ENCODE assay signal across 30 cellular contexts in the genomic region with DNA sequence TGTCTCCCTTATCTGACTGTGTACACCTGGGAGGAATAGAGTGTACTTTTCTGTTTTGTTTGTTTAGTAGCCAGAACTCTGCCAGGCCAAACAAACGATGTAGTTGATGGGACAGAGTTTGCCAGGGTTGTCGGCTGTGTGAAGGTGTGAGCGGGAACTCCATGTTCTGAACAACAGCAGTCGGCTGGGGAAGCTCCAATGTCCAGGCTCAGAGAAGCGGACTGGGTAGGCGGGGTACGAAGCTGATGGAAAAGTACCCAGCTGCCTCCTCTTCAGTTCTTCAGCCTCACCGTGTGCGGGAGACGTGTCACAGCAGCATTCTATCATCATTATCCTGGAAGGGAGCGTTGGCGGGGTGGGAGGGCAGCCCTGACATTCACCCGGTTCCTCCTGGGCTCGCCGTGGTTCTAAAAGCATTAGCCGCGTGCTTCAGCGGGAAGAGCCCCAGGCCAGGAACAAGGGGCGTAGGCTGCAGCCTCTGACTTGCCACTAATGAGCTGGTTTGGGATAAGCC. TPM values are rescaled to one million over a fixed set of nuclear protein-coding genes. Genes with fewer than 3 reads are reported as not detected.
DNase-seq lines count a peak whose midpoint lies in the region; ATAC-seq, FAIRE-seq and TF ChIP-seq lines count a peak whose summit lies in the region.
"Had no signal": no experiment of that assay in that cellular context is flagged by ENCODE, and none has a peak within 500 bp of the region (broad histone marks: within the 10 kb centered on the region; RNA-seq: fewer than 3 reads in every experiment).

No MANE protein-coding gene starts in this region.

- no peaks in the 10 kb centered on the region for H3K9me3 ChIP-seq in breast epithelium
- H3K9me3 ChIP-seq in keratinocyte (ENCODE audit: control insufficient read depth, low read depth, low read length) = no peaks in the 10 kb centered on the region
- H3K9me3 ChIP-seq in mucosa of descending colon = no peaks in the 10 kb centered on the region
- H3K9me3 ChIP-seq in upper lobe of right lung = no peaks in the 10 kb centered on the region
- H3K9me3 ChIP-seq: SJSA1, thoracic aorta had no signal

- CTCF ChIA-PET in MCF 10A (lab: Yijun Ruan, JAX) = interaction anchor here (0.6 kb wide), 1 partner anchor 13 kb away, joined by 3 read pairs; no protein-coding TSS in a partner anchor
- CTCF ChIA-PET in activated naive CD4-positive, alpha-beta T cell treated with anti-CD3 and anti-CD28 coated beads for 36 hours (lab: Charles Lee) = interaction anchor here (0.5 kb wide), 1 partner anchor 36 kb away, joined by 5 read pairs; no protein-coding TSS in a partner anchor

- peak overlapping the region; percentile 48 for H2AFZ ChIP-seq in keratinocyte (ENCODE audit: control insufficient read depth, low read length)
- H2AFZ ChIP-seq: neural progenitor cell had no signal

- H3K36me3 ChIP-seq in breast epithelium = no peaks in the 10 kb centered on the region
- no peaks in the 10 kb centered on the region for H3K36me3 ChIP-seq in keratinocyte (ENCODE audit: control insufficient read depth in 2 of 2, extremely low read depth in 1 of 2, insufficient read depth in 2 of 2, low read length in 2 of 2)
- H3K36me3 ChIP-seq in mucosa of descending colon (ENCODE audit: low read depth) = no peaks in the 10 kb centered on the region
- no peaks in the 10 kb centered on the region for H3K36me3 ChIP-seq in upper lobe of right lung
- H3K36me3 ChIP-seq: neural progenitor cell, SJSA1, thoracic aorta had no signal

- no peaks in the 10 kb centered on the region for H3K27me3 Mint-ChIP-seq in MCF 10A (ENCODE audit: insufficient read depth, unreplicated experiment)
- no peaks in the 10 kb centered on the region for H3K27me3 Mint-ChIP-seq in activated naive CD4-positive, alpha-beta T cell treated with anti-CD3 and anti-CD28 coated beads for 36 hours (ENCODE audit: low read depth)
- H3K27me3 Mint-ChIP-seq: activated CD4-positive, alpha-beta memory T cell treated with anti-CD3 and anti-CD28 coated beads, Interleukin-2, amount 10 ng/mL, durations not matched to agents 7 days and 5 days; IgD-negative memory B cell; progenitor cell of endocrine pancreas; T-cell had no signal

- no peak overlapping the region for H3K9ac ChIP-seq in keratinocyte (ENCODE audit: control insufficient read depth, extremely low read depth, insufficient read depth, low read length)
- H3K9ac ChIP-seq: neural progenitor cell had no signal

- H3K27me3 ChIP-seq in breast epithelium (no peaks in the 10 kb centered on the region), keratinocyte (ENCODE audit: control insufficient read depth, extremely low read depth, insufficient read depth, low read length) (no peaks in the 10 kb centered on the region), upper lobe of right lung (no peaks in the 10 kb centered on the region)
- H3K27me3 ChIP-seq: neural progenitor cell, SJSA1 had no signal

- intact Hi-C loops in breast epithelium (cut with DNase I; ENCODE audit: low total_unique reads) (no loop called here), MCF 10A (cut with micrococcal nuclease) (no loop called here), mucosa of descending colon (cut with DNase I, micrococcal nuclease) (no loop called here), upper lobe of right lung (cut with DNase I) (no loop called here)
- intact Hi-C loops in activated naive CD4-positive, alpha-beta T cell treated with anti-CD3 and anti-CD28 coated beads for 36 hours (cut with micrococcal nuclease) = no loop called here

- peak overlapping the region in 1 of 3 donors; percentile 42 for H3K4me3 ChIP-seq in breast epithelium
- no peak overlapping the region for H3K4me3 ChIP-seq in keratinocyte (ENCODE audit: control insufficient read depth in 2 of 3, extremely low read depth in 1 of 3, insufficient read depth in 2 of 3, low read depth in 1 of 3, low read length in 3 of 3)
- H3K4me3 ChIP-seq in mucosa of descending colon = no peak overlapping the region
- no peak overlapping the region for H3K4me3 ChIP-seq in upper lobe of right lung
- H3K4me3 ChIP-seq: neural progenitor cell, SJSA1, thoracic aorta had no signal

- H3K36me3 Mint-ChIP-seq in MCF 10A (ENCODE audit: insufficient read depth, unreplicated experiment) = peaks cover 6% of the 10 kb centered on the region
- H3K36me3 Mint-ChIP-seq in activated naive CD4-positive, alpha-beta T cell treated with anti-CD3 and anti-CD28 coated beads for 36 hours (ENCODE audit: low read depth) = peaks cover 9% of the 10 kb centered on the region

- TF ChIP-seq POLR2A in breast epithelium (IDR thresholded peaks at IDR 0.05) = no peak

- dilution Hi-C loops in keratinocyte (cut with MboI; ENCODE audit: extremely low pct_ligation_motif_present, low sequenced_read_pairs) = loop anchor here (25.0 kb wide), 1 partner anchor 132 kb away; no protein-coding TSS in a partner anchor

- H4K20me1 ChIP-seq in keratinocyte (ENCODE audit: control insufficient read depth, extremely low read depth, insufficient read depth, low read length) = no peaks in the 10 kb centered on the region

- H3K4me2 ChIP-seq in keratinocyte (ENCODE audit: control insufficient read depth, extremely low read depth, insufficient read depth, low read depth, low read length) = peak overlapping the region; percentile 60
- H3K4me2 ChIP-seq: neural progenitor cell had no signal

- H3K4me1 Mint-ChIP-seq in MCF 10A (ENCODE audit: insufficient read depth, unreplicated experiment) = no peaks in the 10 kb centered on the region
- peaks cover 5% of the 10 kb centered on the region for H3K4me1 Mint-ChIP-seq in activated naive CD4-positive, alpha-beta T cell treated with anti-CD3 and anti-CD28 coated beads for 36 hours (ENCODE audit: low read depth)
- H3K4me1 Mint-ChIP-seq: activated CD4-positive, alpha-beta memory T cell treated with anti-CD3 and anti-CD28 coated beads, Interleukin-2, amount 10 ng/mL, durations not matched to agents 7 days and 5 days; CD8-positive, alpha-beta memory T cell; immature natural killer cell; T-cell had no signal

- H3K27ac ChIP-seq in breast epithelium (peak overlapping the region; percentile 28 to 54), keratinocyte (ENCODE audit: control insufficient read depth, insufficient read depth, low read length) (no peak overlapping the region), upper lobe of right lung (peak overlapping the region; percentile 51)
- H3K27ac ChIP-seq: neural progenitor cell, SJSA1, thoracic aorta had no signal

- FAIRE-seq in keratinocyte (lab: Jason Lieb, UNC) = peak; percentile 48
- FAIRE-seq: A204.1, RCC 7860 had no signal

- peak; percentile 86 for ATAC-seq in mucosa of descending colon
- ATAC-seq in upper lobe of right lung = peak; percentile 90
- ATAC-seq: activated naive CD8-positive, alpha-beta T cell treated with anti-CD3 and anti-CD28 coated beads, Interleukin-2, amount 50 U/mL, for 24 hours; T-cell had no signal

- no peak overlapping the region for H3K4me3 Mint-ChIP-seq in MCF 10A (ENCODE audit: unreplicated experiment)
- no peak overlapping the region for H3K4me3 Mint-ChIP-seq in activated naive CD4-positive, alpha-beta T cell treated with anti-CD3 and anti-CD28 coated beads for 36 hours
- H3K4me3 Mint-ChIP-seq: activated CD4-positive, alpha-beta memory T cell treated with anti-CD3 and anti-CD28 coated beads, Interleukin-2, amount 10 ng/mL, durations not matched to agents 7 days and 5 days; activated naive CD8-positive, alpha-beta T cell treated with anti-CD3 and anti-CD28 coated beads, Interleukin-2, amount 50 U/mL, for 24 hours; CD8-positive, alpha-beta memory T cell; IgD-negative memory B cell; neural progenitor cell; T-cell had no signal

- peak in 1 of 2 donors; percentile 60 for DNase-seq in breast epithelium (ENCODE audit: low spot score in 2 of 2)
- no peak for DNase-seq in MCF 10A (ENCODE audit: unreplicated experiment)
- DNase-seq in keratinocyte (ENCODE audit: low read depth, low spot score) = no peak
- DNase-seq in mucosa of descending colon = no peak
- no peak for DNase-seq in upper lobe of right lung
- no peak for DNase-seq in NCI-H2029 treated with DMSO at 0.1 percent for 48 hours (lab: John Stamatoyannopoulos, UW)
- no peak for DNase-seq in GM10266 (ENCODE audit: extremely low spot score)
- DNase-seq in activated naive CD4-positive, alpha-beta T cell treated with anti-CD3 and anti-CD28 coated beads for 36 hours = no peak
- DNase-seq: activated CD4-positive, alpha-beta memory T cell treated with anti-CD3 and anti-CD28 coated beads, Interleukin-2, amount 10 ng/mL, durations not matched to agents 7 days and 5 days; activated CD8-positive, alpha-beta memory T cell treated with anti-CD3 and anti-CD28 coated beads, Interleukin-2, amount 50 U/mL, for 48 hours; activated naive CD8-positive, alpha-beta T cell treated with anti-CD3 and anti-CD28 coated beads, Interleukin-2, amount 50 U/mL, for 24 hours; AML-193; CD8-positive, alpha-beta memory T cell; cerebellar nuclear complex; DMS 273 treated with DMSO at 0.1 percent for 48 hours; EL; GOT3; hypothalamus; immature natural killer cell; NCI-H1092 treated with DMSO at 0.1 percent for 48 hours; NCI-H187; stimulated activated naive CD4-positive, alpha-beta T cell treated with Interleukin-2 at 50 U/mL for 16 hours; T-cell had no signal

- H3K9me1 ChIP-seq in keratinocyte (ENCODE audit: control insufficient read depth, extremely low read depth, insufficient read depth, low read length) = no peaks in the 10 kb centered on the region

- H3K79me2 ChIP-seq in keratinocyte (ENCODE audit: control insufficient read depth, insufficient read depth, low read length) = no peaks in the 10 kb centered on the region

- no peaks in the 10 kb centered on the region for H3K4me1 ChIP-seq in breast epithelium
- peaks cover 9% of the 10 kb centered on the region for H3K4me1 ChIP-seq in keratinocyte (ENCODE audit: control insufficient read depth, extremely low read depth, insufficient read depth, low read length)
- peaks cover 3% of the 10 kb centered on the region for H3K4me1 ChIP-seq in mucosa of descending colon (ENCODE audit: low read depth)
- no peaks in the 10 kb centered on the region for H3K4me1 ChIP-seq in upper lobe of right lung
- H3K4me1 ChIP-seq: neural progenitor cell, SJSA1 had no signal

- H3K9me3 Mint-ChIP-seq in MCF 10A (ENCODE audit: unreplicated experiment) = peaks cover 13% of the 10 kb centered on the region
- peaks cover 2% of the 10 kb centered on the region for H3K9me3 Mint-ChIP-seq in activated naive CD4-positive, alpha-beta T cell treated with anti-CD3 and anti-CD28 coated beads for 36 hours
- H3K9me3 Mint-ChIP-seq: IgD-negative memory B cell had no signal

- TF ChIP-seq CTCF in breast epithelium (IDR thresholded peaks at IDR 0.05) (no peak), MCF 10A (IDR thresholded peaks at IDR 0.05; ENCODE audit: unreplicated experiment) (no peak), keratinocyte (optimal IDR thresholded peaks at IDR 0.05 in 1 of 3, IDR thresholded peaks at IDR 0.05 in 1 of 3, conservative IDR thresholded peaks at IDR 0.05 in 1 of 3; ENCODE audit: extremely low read depth in 1 of 3, insufficient read depth in 2 of 3, low read length in 3 of 3) (no peak), mucosa of descending colon (IDR thresholded peaks at IDR 0.05) (no peak), upper lobe of right lung (IDR thresholded peaks at IDR 0.05) (no peak), GM10266 (IDR thresholded peaks at IDR 0.05; ENCODE audit: control insufficient read depth, insufficient read depth, low read depth, missing control alignments) (no peak)

- no peak overlapping the region for H3K27ac Mint-ChIP-seq in MCF 10A (ENCODE audit: low read depth, unreplicated experiment)
- H3K27ac Mint-ChIP-seq in activated naive CD4-positive, alpha-beta T cell treated with anti-CD3 and anti-CD28 coated beads for 36 hours = no peak overlapping the region
- H3K27ac Mint-ChIP-seq: activated CD4-positive, alpha-beta memory T cell treated with anti-CD3 and anti-CD28 coated beads, Interleukin-2, amount 10 ng/mL, durations not matched to agents 7 days and 5 days; activated naive CD8-positive, alpha-beta T cell treated with anti-CD3 and anti-CD28 coated beads, Interleukin-2, amount 50 U/mL, for 24 hours; CD8-positive, alpha-beta memory T cell; immature natural killer cell; neural progenitor cell; T-cell had no signal

- POLR2A ChIA-PET in MCF 10A (lab: Yijun Ruan, JAX) = no interaction called here

- BruUV-seq in MCF 10A (replicated peaks; lab: Mats Ljungman, UMichigan) = no TSS peak

RNA-seq across cellular contexts. Expression of a gene that starts 52.9 kb away (rescaled TPM):
- total RNA-seq in breast epithelium (100 to 1,000 TPM in 2 of 3 donors, 10 to 100 TPM in 1; 94.8 to 240 (median 144) TPM), MCF 10A (2022) (15.8 and 17.8 TPM in 2 replicates), mucosa of descending colon (10 to 100 TPM; 19.3 to 39.0 (median 21.7) TPM), upper lobe of right lung (77.2 TPM)
- polyA plus RNA-seq in keratinocyte = 14.0 to 21.3 TPM (median 18.6 TPM) in 3 replicates
- 9.7 TPM for polyA plus RNA-seq in keratinocyte (2011; ENCODE audit: low read depth)
- 10.1 and 12.3 TPM in 2 replicates for polyA plus RNA-seq in keratinocyte (2011; cell fraction: cytosol; rRNA removed)
- polyA plus RNA-seq in keratinocyte (2011; cell fraction: nucleus; rRNA removed) = 38.8 and 41.3 TPM in 2 replicates
- 20.0 and 30.1 TPM in 2 replicates for polyA plus RNA-seq in keratinocyte (2012; ENCODE audit: low replicate concordance)
- polyA minus RNA-seq in keratinocyte = 14.3 to 51.9 TPM (median 22.7 TPM) in 3 replicates
- 11.9 TPM for polyA minus RNA-seq in keratinocyte (2011; cell fraction: cytosol; rRNA and poly(A)+ RNA removed)
- polyA minus RNA-seq in keratinocyte (2011; cell fraction: nucleus; rRNA and poly(A)+ RNA removed) = 21.3 and 28.9 TPM in 2 replicates
- total RNA-seq in activated naive CD4-positive, alpha-beta T cell treated with anti-CD3 and anti-CD28 coated beads for 36 hours = 10 to 100 TPM; 87.7 to 88.5 TPM
